In the genomic region with DNA sequence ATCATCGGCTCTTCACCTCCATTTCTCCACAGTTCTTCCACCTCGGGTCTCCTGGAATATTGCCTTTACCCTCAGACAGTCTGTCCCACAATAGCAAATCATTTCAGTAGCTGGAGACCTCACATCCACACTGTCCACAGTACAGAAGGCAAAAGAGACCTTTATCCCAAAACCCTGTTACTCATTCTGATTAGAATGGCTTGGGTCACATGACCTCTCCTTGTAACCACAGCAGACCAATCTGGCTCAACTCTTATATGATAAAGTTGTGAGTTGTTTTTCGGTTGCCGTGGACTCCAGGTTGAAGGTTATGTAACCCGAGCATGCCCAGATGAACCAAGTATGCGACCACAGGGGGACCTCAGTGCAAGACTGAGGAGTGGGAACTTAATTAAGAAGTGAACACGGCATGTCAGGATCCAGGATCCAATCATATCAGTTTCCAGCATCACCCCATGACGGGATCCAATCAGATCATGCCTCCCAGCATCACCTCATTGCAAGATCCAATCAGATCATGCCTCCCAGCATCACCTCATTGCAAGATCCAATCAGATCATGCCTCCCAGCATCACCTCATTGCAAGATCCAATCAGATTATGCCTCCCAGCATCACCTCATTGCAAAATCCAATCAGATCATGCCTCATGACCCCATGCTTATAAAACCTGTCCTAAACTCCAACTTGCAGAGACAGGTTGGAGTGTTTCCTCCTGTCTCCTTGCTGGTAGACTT, we compare ENCODE assay signal across 12 cellular contexts.
DNase-seq lines count a peak whose midpoint lies in the region; ATAC-seq, FAIRE-seq and TF ChIP-seq lines count a peak whose summit lies in the region.
"Had no signal": no experiment of that assay in that cellular context is flagged by ENCODE, and none has a peak within 500 bp of the region (broad histone marks: within the 10 kb centered on the region; RNA-seq: fewer than 3 reads in every experiment).

No MANE protein-coding gene starts in this region.

- H3K36me3 ChIP-seq in bronchial epithelial cell (ENCODE audit: control insufficient read depth, insufficient read depth, low read length) (no peaks in the 10 kb centered on the region), small intestine (ENCODE audit: control insufficient read depth in 2 of 2, insufficient read depth in 2 of 2, low read length in 2 of 2) (no peaks in the 10 kb centered on the region), SJCRH30 (no peaks in the 10 kb centered on the region)
- H3K36me3 ChIP-seq: colonic mucosa had no signal

- no peak for DNase-seq in activated T-cell treated with anti-CD3 and anti-CD28 coated beads, Interleukin-2, amount 50 U/mL, for 24 hours
- DNase-seq in activated T-cell treated with anti-CD3 and anti-CD28 coated beads, Interleukin-2, amount 50 U/mL, for 4 hours, result no peak
- DNase-seq in NB4 (ENCODE audit: low read depth), result peak; percentile 54
- no peak for DNase-seq in bronchial epithelial cell (ENCODE audit: low read depth)
- DNase-seq in small intestine, result peak; percentile 37
- no peak for DNase-seq in SJCRH30
- DNase-seq: amniotic stem cell, colonic mucosa, EL, MM.1S had no signal

- H3K27me3 ChIP-seq in bronchial epithelial cell (ENCODE audit: control insufficient read depth, insufficient read depth, low read length) (peaks cover 1% of the 10 kb centered on the region), small intestine (ENCODE audit: control insufficient read depth in 2 of 2, insufficient read depth in 2 of 2, low read length in 2 of 2) (no peaks in the 10 kb centered on the region), SJCRH30 (no peaks in the 10 kb centered on the region)
- H3K27me3 ChIP-seq: colonic mucosa had no signal

- peak overlapping the region; percentile 94 for H3K27ac Mint-ChIP-seq in activated T-cell treated with anti-CD3 and anti-CD28 coated beads, Interleukin-2, amount 50 U/mL, for 24 hours

- no peaks in the 10 kb centered on the region for H3K27me3 Mint-ChIP-seq in activated T-cell treated with anti-CD3 and anti-CD28 coated beads, Interleukin-2, amount 50 U/mL, for 24 hours
- H3K27me3 Mint-ChIP-seq in activated T-cell treated with anti-CD3 and anti-CD28 coated beads, Interleukin-2, amount 50 U/mL, for 4 hours (ENCODE audit: low read depth), result peaks cover 2% of the 10 kb centered on the region

- 75 to 83% (median 76%) methylated on average over 8 of the region's 8 CpGs for WGBS in small intestine, 3 donors

- H3K4me3 ChIP-seq in NB4 (ENCODE audit: low read depth, low read length) (no peak overlapping the region), bronchial epithelial cell (ENCODE audit: low read depth, low read length) (no peak overlapping the region), small intestine (ENCODE audit: low read depth in 1 of 2, low read length in 2 of 2) (no peak overlapping the region), SJCRH30 (no peak overlapping the region)
- H3K4me3 ChIP-seq: colonic mucosa had no signal

- H3K27ac ChIP-seq in small intestine (ENCODE audit: low read depth in 1 of 2, low read length in 1 of 2) (peak overlapping the region in 1 of 2 donors; percentile 78), SJCRH30 (no peak overlapping the region)
- H3K27ac ChIP-seq: colonic mucosa had no signal

- H3K4me3 Mint-ChIP-seq in activated T-cell treated with anti-CD3 and anti-CD28 coated beads, Interleukin-2, amount 50 U/mL, for 24 hours, result no peak overlapping the region
- no peak overlapping the region for H3K4me3 Mint-ChIP-seq in activated T-cell treated with anti-CD3 and anti-CD28 coated beads, Interleukin-2, amount 50 U/mL, for 4 hours

- H3K4me1 ChIP-seq in small intestine (ENCODE audit: control insufficient read depth in 2 of 2, insufficient read depth in 1 of 2, low read depth in 1 of 2, low read length in 1 of 2), result peaks cover 0 to 4% of the 10 kb centered on the region in 2 donors
- no peaks in the 10 kb centered on the region for H3K4me1 ChIP-seq in SJCRH30
- H3K4me1 ChIP-seq: colonic mucosa had no signal

- no peak for ATAC-seq in activated T-cell treated with anti-CD3 and anti-CD28 coated beads, Interleukin-2, amount 50 U/mL, for 4 hours
- no peak for ATAC-seq in GM18868 (IDR thresholded peaks at IDR 0.05; ENCODE audit: unreplicated experiment)
- no peak for ATAC-seq in GM18870 (IDR thresholded peaks at IDR 0.05; ENCODE audit: unreplicated experiment)

- H3K9me3 Mint-ChIP-seq in activated T-cell treated with anti-CD3 and anti-CD28 coated beads, Interleukin-2, amount 50 U/mL, for 24 hours, result no peaks in the 10 kb centered on the region
- H3K9me3 Mint-ChIP-seq in activated T-cell treated with anti-CD3 and anti-CD28 coated beads, Interleukin-2, amount 50 U/mL, for 4 hours, result no peaks in the 10 kb centered on the region

- H3K36me3 Mint-ChIP-seq in activated T-cell treated with anti-CD3 and anti-CD28 coated beads, Interleukin-2, amount 50 U/mL, for 24 hours (ENCODE audit: low read depth), result peaks cover 3% of the 10 kb centered on the region
- H3K36me3 Mint-ChIP-seq in activated T-cell treated with anti-CD3 and anti-CD28 coated beads, Interleukin-2, amount 50 U/mL, for 4 hours (ENCODE audit: insufficient read depth), result no peaks in the 10 kb centered on the region

- FAIRE-seq in bronchial epithelial cell (lab: Jason Lieb, UNC) (peak; percentile 93), small intestine (lab: Jason Lieb, UNC) (no peak)

- TF ChIP-seq POLR2A in NB4 (IDR thresholded peaks at IDR 0.05; ENCODE audit: extremely low read depth, insufficient read length), result no peak

- no peaks in the 10 kb centered on the region for H3K9me3 ChIP-seq in small intestine (ENCODE audit: control insufficient read depth, low read depth)
- H3K9me3 ChIP-seq in SJCRH30 (replicated peaks), result no peaks in the 10 kb centered on the region
- H3K9me3 ChIP-seq: colonic mucosa had no signal

- peaks cover 83% of the 10 kb centered on the region for H3K4me1 Mint-ChIP-seq in activated T-cell treated with anti-CD3 and anti-CD28 coated beads, Interleukin-2, amount 50 U/mL, for 24 hours (ENCODE audit: low read depth)
- peaks cover 75% of the 10 kb centered on the region for H3K4me1 Mint-ChIP-seq in activated T-cell treated with anti-CD3 and anti-CD28 coated beads, Interleukin-2, amount 50 U/mL, for 4 hours (ENCODE audit: low read depth)

- TF ChIP-seq CTCF in NB4 (IDR thresholded peaks at IDR 0.05; ENCODE audit: low read depth, low read length), result no peak
- no peak for TF ChIP-seq CTCF in bronchial epithelial cell (IDR thresholded peaks at IDR 0.05; ENCODE audit: insufficient read depth, low read length, severe bottlenecking)

Comparison
In these comparisons a context has a peak if more than half of its experiments do, and no peak if none do; other contexts are left out.
1. DNase-seq: peak in NB4 (single experiment) and small intestine (single experiment); none in activated T-cell treated with anti-CD3 and anti-CD28 coated beads, Interleukin-2, amount 50 U/mL, for 24 hours (single experiment), activated T-cell treated with anti-CD3 and anti-CD28 coated beads, Interleukin-2, amount 50 U/mL, for 4 hours (single experiment), bronchial epithelial cell (single experiment) and SJCRH30 (0 of 2).